Comparison of ENCODE assay signal across 15 cellular contexts in the genomic region with DNA sequence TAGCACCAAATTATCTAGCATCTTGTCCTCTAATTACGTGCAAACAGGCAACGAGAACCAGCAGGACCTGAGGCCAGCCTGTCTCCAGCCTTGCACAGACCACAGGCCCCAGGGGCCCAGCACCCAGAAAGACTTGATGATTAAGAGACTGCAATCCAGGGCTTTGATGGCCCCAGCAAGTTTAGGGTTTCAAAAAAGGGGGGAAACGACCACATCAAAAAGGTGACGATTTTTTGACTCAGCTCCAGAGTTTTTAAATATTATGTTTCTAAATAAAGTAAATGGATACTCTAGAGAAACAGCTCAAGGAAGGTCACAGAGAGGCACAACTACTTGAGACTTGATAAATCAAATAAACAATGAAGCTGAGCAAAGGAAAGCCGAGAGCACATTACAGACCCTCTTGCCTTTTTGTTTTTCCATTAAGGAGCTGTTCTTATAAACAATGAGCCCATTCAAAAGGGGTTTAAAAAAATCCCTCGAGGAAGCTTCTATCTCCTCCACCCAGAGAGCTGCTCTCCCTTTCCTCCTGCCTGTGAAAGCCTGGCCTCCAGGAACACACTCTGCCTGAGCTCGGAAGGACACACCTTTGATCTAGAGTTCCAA. TPM values are rescaled to one million over a fixed set of nuclear protein-coding genes. Genes with fewer than 3 reads are reported as not detected.
A peak's percentile ranks its signal among the peaks of the same experiment; 100 is the strongest.
DNase-seq lines count a peak whose midpoint lies in the region; ATAC-seq and TF ChIP-seq lines count a peak whose summit lies in the region.
"Had no signal": no experiment of that assay in that cellular context is flagged by ENCODE, and none has a peak within 500 bp of the region (broad histone marks: within the 10 kb centered on the region; RNA-seq: fewer than 3 reads in every experiment).

No MANE protein-coding gene starts in this region.

- H3K36me3 ChIP-seq in RWPE2 (ENCODE audit: low read depth) = no peaks in the 10 kb centered on the region
- H3K36me3 ChIP-seq: gastroesophageal sphincter, right lobe of liver had no signal

- peaks cover 12% of the 10 kb centered on the region for H3K36me3 Mint-ChIP-seq in osteocyte (ENCODE audit: unreplicated experiment)
- H3K36me3 Mint-ChIP-seq: natural killer cell had no signal

- H3K9me3 Mint-ChIP-seq in osteocyte (ENCODE audit: unreplicated experiment) = no peaks in the 10 kb centered on the region
- H3K9me3 Mint-ChIP-seq: natural killer cell had no signal

- peaks cover 69% of the 10 kb centered on the region for H3K4me1 Mint-ChIP-seq in osteocyte (ENCODE audit: unreplicated experiment)

- peak overlapping the region; percentile 27 for H3K27ac ChIP-seq in RWPE2 (ENCODE audit: poor library complexity, severe bottlenecking)
- H3K27ac ChIP-seq: right lobe of liver had no signal

- H3K27me3 ChIP-seq in RWPE2 (ENCODE audit: insufficient read depth, poor library complexity, severe bottlenecking) = no peaks in the 10 kb centered on the region
- H3K27me3 ChIP-seq: gastroesophageal sphincter, right lobe of liver had no signal

- DNase-seq in HCEC 1CT (peak; percentile 11), RWPE2 (ENCODE audit: low spot score) (no peak), fibroblast of peridontal ligament (ENCODE audit: extremely low read depth) (peak; percentile 44), osteocyte (ENCODE audit: extremely low spot score, unreplicated experiment) (no peak), amygdala (lab: John Stamatoyannopoulos, UW) (no peak)
- DNase-seq in stimulated activated CD4-positive, alpha-beta T cell treated with anti-CD3 and anti-CD28 coated beads, Interleukin-2, amount 100 ng/mL, for 48 hours = no peak
- DNase-seq: activated CD4-positive, CD25-positive, alpha-beta regulatory T cell; CD8-positive, alpha-beta memory T cell; kidney glomerular epithelial cell; MM.1S; natural killer cell; right lobe of liver had no signal

- ATAC-seq in RWPE2 (ENCODE audit: low read depth) (no peak), GM19397 (IDR thresholded peaks at IDR 0.05; ENCODE audit: unreplicated experiment) (no peak)
- ATAC-seq: gastroesophageal sphincter, natural killer cell, right lobe of liver had no signal

- no peak overlapping the region for H3K4me3 ChIP-seq in RWPE2 (ENCODE audit: severe bottlenecking)
- H3K4me3 ChIP-seq: gastroesophageal sphincter, HAP-1, right lobe of liver had no signal

- H3K4me1 ChIP-seq in RWPE2 (ENCODE audit: insufficient read depth, poor library complexity, severe bottlenecking) = peaks cover 58% of the 10 kb centered on the region
- H3K4me1 ChIP-seq: right lobe of liver had no signal

- peak overlapping the region; percentile 68 for H3K4me3 Mint-ChIP-seq in osteocyte (ENCODE audit: unreplicated experiment)

- H3K9me3 ChIP-seq in RWPE2 (ENCODE audit: severe bottlenecking) = no peaks in the 10 kb centered on the region
- H3K9me3 ChIP-seq: gastroesophageal sphincter, HAP-1, right lobe of liver had no signal

- no peak for TF ChIP-seq CTCF in RWPE2 (IDR thresholded peaks at IDR 0.05; ENCODE audit: poor library complexity, severe bottlenecking)
- TF ChIP-seq CTCF in osteocyte (IDR thresholded peaks at IDR 0.05) = no peak

- H3K27ac Mint-ChIP-seq in osteocyte (ENCODE audit: unreplicated experiment) = peak overlapping the region; percentile 86
- H3K27ac Mint-ChIP-seq: CD8-positive, alpha-beta memory T cell had no signal

- H3K27me3 Mint-ChIP-seq in osteocyte (ENCODE audit: unreplicated experiment) = no peaks in the 10 kb centered on the region
- H3K27me3 Mint-ChIP-seq: CD8-positive, alpha-beta memory T cell had no signal

RNA-seq across cellular contexts. Expression of a gene that starts 44.1 kb away (rescaled TPM):
- total RNA-seq in osteocyte = 57.0 and 57.9 TPM in 2 replicates

Comparison
In these comparisons a context has a peak if more than half of its experiments do, and no peak if none do; other contexts are left out.
1. DNase-seq: peak in HCEC 1CT (single experiment) and fibroblast of peridontal ligament (single experiment); none in RWPE2 (single experiment), osteocyte (single experiment), stimulated activated CD4-positive, alpha-beta T cell treated with anti-CD3 and anti-CD28 coated beads, Interleukin-2, amount 100 ng/mL, for 48 hours (0 of 2) and amygdala (0 of 56).